ENCODE assay signal across 21 cellular contexts in the genomic region with DNA sequence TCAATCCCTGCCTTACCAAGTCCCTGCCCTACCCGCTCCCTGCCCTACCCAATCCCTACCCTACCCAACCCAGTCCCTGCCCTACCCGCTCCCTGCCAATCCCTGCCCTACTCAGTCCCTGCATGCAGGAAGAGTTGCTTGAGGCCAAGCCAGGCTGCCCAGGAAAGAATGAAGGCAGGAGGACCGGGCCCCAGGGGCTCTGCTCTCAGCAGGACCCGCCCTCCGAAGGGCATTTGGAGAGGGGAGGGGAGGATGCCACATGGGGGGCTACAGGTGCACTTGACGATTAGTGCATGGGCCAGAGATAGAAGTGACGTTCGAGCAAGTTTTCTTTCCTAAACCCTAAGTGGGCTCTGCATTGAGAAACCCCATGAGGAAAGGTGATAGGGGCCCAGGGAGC.
"Had no signal": no experiment of that assay in that cellular context is flagged by ENCODE, and none has a peak within 500 bp of the region (broad histone marks: within the 10 kb centered on the region; RNA-seq: fewer than 3 reads in every experiment).

No MANE protein-coding gene starts in this region.

- DNase-seq: activated CD4-positive, alpha-beta memory T cell treated with anti-CD3 and anti-CD28 coated beads for 36 hours; activated CD4-positive, alpha-beta T cell treated with anti-CD3 and anti-CD28 coated beads for 36 hours; activated CD4-positive, alpha-beta T cell treated with anti-CD3 and anti-CD28 coated beads, Interleukin-2, amount 10 ng/mL, durations not matched to agents 24 days and 14 days; activated CD4-positive, CD25-positive, alpha-beta regulatory T cell; activated CD4-positive, CD25-positive, alpha-beta regulatory T cell treated with anti-CD3 and anti-CD28 coated beads, Interleukin-2, amount 50 U/mL, for 72 hours; activated CD8-positive, alpha-beta T cell treated with anti-CD3 and anti-CD28 coated beads, Interleukin-2, amount 10 ng/mL, durations not matched to agents 7 days and 5 days; activated gamma-delta T cell; activated naive CD4-positive, alpha-beta T cell; activated naive CD4-positive, alpha-beta T cell treated with anti-CD3 and anti-CD28 coated beads, Interleukin-2, amount 10 ng/mL, durations not matched to agents 7 days and 5 days; activated naive CD8-positive, alpha-beta T cell treated with anti-CD3 and anti-CD28 coated beads, Interleukin-2, amount 10 ng/mL, durations not matched to agents 7 days and 5 days; activated T-cell treated with anti-CD3 and anti-CD28 coated beads for 4 hours; activated T-cell treated with anti-CD3 and anti-CD28 coated beads, Interleukin-2, amount 50 U/mL, for 24 hours; activated T-cell treated with anti-CD3 and anti-CD28 coated beads, Interleukin-2, amount 50 U/mL, for 72 hours; brain microvascular endothelial cell; caudate nucleus; effector CD8-positive, alpha-beta T cell; foreskin fibroblast; head of caudate nucleus; T-helper 2 cell had no signal

- ATAC-seq: activated CD4-positive, alpha-beta T cell treated with anti-CD3 and anti-CD28 coated beads for 36 hours; activated CD8-positive, alpha-beta T cell treated with anti-CD3 and anti-CD28 coated beads, Interleukin-2, amount 10 ng/mL, durations not matched to agents 7 days and 5 days; activated naive CD4-positive, alpha-beta T cell treated with anti-CD3 and anti-CD28 coated beads, Interleukin-2, amount 50 U/mL, for 72 hours; activated T-cell treated with anti-CD3 and anti-CD28 coated beads, Interleukin-2, amount 50 U/mL, for 72 hours had no signal

- H3K27me3 ChIP-seq: brain microvascular endothelial cell had no signal

- H3K36me3 ChIP-seq: brain microvascular endothelial cell had no signal

- H3K27ac ChIP-seq: brain microvascular endothelial cell, epithelial cell of prostate had no signal
